ENCODE assay signal across 1 cellular context in the genomic region with DNA sequence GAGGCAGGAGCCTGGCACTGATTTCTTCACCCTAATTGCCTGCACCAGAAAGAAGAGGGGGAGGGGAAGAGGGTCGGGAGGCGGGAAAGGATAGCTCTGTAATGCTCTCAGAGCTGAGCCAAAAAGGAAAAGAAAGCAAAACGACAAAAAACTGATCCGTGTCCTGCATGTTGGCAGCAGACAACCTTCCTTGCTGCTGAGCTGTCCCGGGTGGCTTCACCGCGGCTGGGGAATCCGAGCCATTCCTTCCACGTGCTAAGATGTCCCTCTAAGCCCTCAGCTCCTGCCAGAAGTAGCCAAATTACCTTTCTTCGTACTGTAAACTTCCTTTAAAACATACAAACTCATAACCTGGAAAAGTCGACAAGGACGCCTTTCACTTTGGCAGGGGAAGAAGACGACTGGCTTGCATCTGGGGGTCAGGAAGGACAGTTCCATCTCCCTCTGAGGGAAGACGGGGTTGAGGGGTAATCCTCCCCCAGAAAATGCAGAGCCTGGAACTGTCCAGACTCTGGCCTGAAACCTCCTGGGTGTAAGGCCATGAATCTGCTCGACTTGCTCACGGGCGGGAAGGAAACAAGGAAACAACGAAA.
TF ChIP-seq lines count a peak whose summit lies in the region.

No MANE protein-coding gene starts in this region.

TF ChIP-seq in WTC11, 78 proteins besides CTCF, POLR2A, EP300 and RAD21 (continued from another document):
- TF ChIP-seq ZNF512 (CRISPR knock-in tag; IDR thresholded peaks at IDR 0.05; ENCODE audit: borderline replicate concordance): no peak
- TF ChIP-seq SOX15 (CRISPR knock-in tag; IDR thresholded peaks at IDR 0.05): no peak
- TF ChIP-seq ERG (CRISPR knock-in tag; IDR thresholded peaks at IDR 0.05): no peak
- no peak for TF ChIP-seq E2F1 (CRISPR knock-in tag; IDR thresholded peaks at IDR 0.05)
- TF ChIP-seq PRRX2 (CRISPR knock-in tag; IDR thresholded peaks at IDR 0.05): no peak
- no peak for TF ChIP-seq ZNF121 (CRISPR knock-in tag; IDR thresholded peaks at IDR 0.05)
TF ChIP-seq in WTC11: peak in this region for 0.
